25 cellular contexts compared by ENCODE assay signal in the genomic region with DNA sequence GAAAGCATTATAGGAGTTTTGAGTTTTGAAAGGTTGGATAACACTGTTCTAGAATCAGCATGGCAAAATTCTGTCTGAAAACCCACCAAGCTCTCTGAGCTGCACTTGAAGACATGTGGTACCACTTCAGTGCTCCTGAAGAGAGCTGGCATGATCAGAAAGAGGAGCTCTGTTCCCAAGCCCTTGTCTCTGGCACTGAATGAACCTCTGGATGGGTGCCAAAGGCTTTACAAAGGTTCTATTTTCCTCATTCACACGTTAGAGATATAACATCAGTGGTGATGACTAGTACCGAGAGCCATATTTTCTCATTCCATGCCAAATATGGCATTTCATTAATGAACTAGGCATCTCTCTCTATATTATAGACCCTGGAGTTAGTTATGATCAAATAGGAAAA.
DNase-seq lines count a peak whose midpoint lies in the region; TF ChIP-seq lines count a peak whose summit lies in the region.
"Had no signal": no experiment of that assay in that cellular context is flagged by ENCODE, and none has a peak within 500 bp of the region (broad histone marks: within the 10 kb centered on the region; RNA-seq: fewer than 3 reads in every experiment).

No MANE protein-coding gene starts in this region.

- no peaks in the 10 kb centered on the region for H3K27me3 ChIP-seq in Caco-2 (replicated peaks; ENCODE audit: control insufficient read depth, insufficient read depth, low read length)
- no peaks in the 10 kb centered on the region for H3K27me3 ChIP-seq in BE2C
- H3K27me3 ChIP-seq: hepatocyte, suprapubic skin had no signal

- H3K4me1 Mint-ChIP-seq in Caco-2 (ENCODE audit: low read depth, unreplicated experiment): no peaks in the 10 kb centered on the region
- H3K4me1 Mint-ChIP-seq: activated CD4-positive, alpha-beta T cell treated with anti-CD3 and anti-CD28 coated beads, Interleukin-2, amount 10 ng/mL, durations not matched to agents 24 days and 14 days; activated naive CD8-positive, alpha-beta T cell treated with anti-CD3 and anti-CD28 coated beads for 36 hours; CD4-positive, CD25-positive, alpha-beta regulatory T cell; stimulated activated effector memory CD8-positive, alpha-beta T cell treated with anti-CD3 and anti-CD28 coated beads, Interleukin-12 subunit alpha, Interleukin-12 subunit beta, amount 100 ng/mL, for 72 hours had no signal

- peaks cover 13% of the 10 kb centered on the region for H3K9me3 Mint-ChIP-seq in Caco-2 (ENCODE audit: unreplicated experiment)

- TF ChIP-seq CTCF in Caco-2 (IDR thresholded peaks at IDR 0.05; ENCODE audit: insufficient read depth in 1 of 2, low read depth in 1 of 2, low read length in 1 of 2, severe bottlenecking in 1 of 2, unreplicated experiment in 1 of 2) (no peak), BE2C (IDR thresholded peaks at IDR 0.05; ENCODE audit: low read depth, low read length) (no peak)

- BruUV-seq in Caco-2 (replicated peaks; lab: Mats Ljungman, UMichigan): no TSS peak

- peak; percentile 83 for DNase-seq in DMS153 (lab: John Stamatoyannopoulos, UW)
- DNase-seq in NCI-H1092 treated with DMSO at 0.1 percent for 48 hours (lab: John Stamatoyannopoulos, UW): peak; percentile 78
- DNase-seq in NCI-H345 treated with DMSO at 0.1 percent for 48 hours (lab: John Stamatoyannopoulos, UW; ENCODE audit: unreplicated experiment): peak; percentile 90
- peak; percentile 34 for DNase-seq in cerebellar cortex (ENCODE audit: low spot score)
- DNase-seq in activated T-cell treated with anti-CD3 and anti-CD28 coated beads, Interleukin-2, amount 50 U/mL, for 48 hours: no peak
- no peak for DNase-seq in Caco-2
- DNase-seq in occipital lobe (lab: John Stamatoyannopoulos, UW): no peak
- DNase-seq in BE2C: no peak
- DNase-seq: activated CD4-positive, alpha-beta T cell treated with anti-CD3 and anti-CD28 coated beads, Interleukin-2, amount 10 ng/mL, durations not matched to agents 24 days and 14 days; activated naive CD8-positive, alpha-beta T cell treated with anti-CD3 and anti-CD28 coated beads for 36 hours; CD4-positive, CD25-positive, alpha-beta regulatory T cell; DND-41; effector CD4-positive, alpha-beta T cell; erythroblast; foreskin fibroblast; mucosa of descending colon; NCI-H226; RPMI8226; stimulated activated CD4-positive, alpha-beta T cell treated with anti-CD3 and anti-CD28 coated beads, Interleukin-1b, Interleukin-23, amount 100 ng/mL, for 48 hours; T-helper 2 cell had no signal

- H3K36me3 ChIP-seq in Caco-2 (ENCODE audit: control insufficient read depth, insufficient read depth, low read length): no peaks in the 10 kb centered on the region
- no peaks in the 10 kb centered on the region for H3K36me3 ChIP-seq in BE2C
- H3K36me3 ChIP-seq: suprapubic skin had no signal

- POLR2A ChIA-PET in Caco-2 (lab: Charles Lee): no interaction called here

- H3K27ac Mint-ChIP-seq in Caco-2 (ENCODE audit: unreplicated experiment): no peak overlapping the region
- H3K27ac Mint-ChIP-seq: activated CD4-positive, alpha-beta T cell treated with anti-CD3 and anti-CD28 coated beads, Interleukin-2, amount 10 ng/mL, durations not matched to agents 24 days and 14 days; activated naive CD8-positive, alpha-beta T cell treated with anti-CD3 and anti-CD28 coated beads for 36 hours; CD4-positive, CD25-positive, alpha-beta regulatory T cell; stimulated activated effector memory CD8-positive, alpha-beta T cell treated with anti-CD3 and anti-CD28 coated beads, Interleukin-12 subunit alpha, Interleukin-12 subunit beta, amount 100 ng/mL, for 72 hours had no signal

- intact Hi-C loops in Caco-2 (cut with micrococcal nuclease; ENCODE audit: unreplicated experiment): no loop called here

- CTCF ChIA-PET in Caco-2 (lab: Charles Lee): no interaction called here

- H3K4me3 Mint-ChIP-seq in Caco-2 (ENCODE audit: unreplicated experiment): no peak overlapping the region
- H3K4me3 Mint-ChIP-seq: activated CD4-positive, alpha-beta T cell treated with anti-CD3 and anti-CD28 coated beads, Interleukin-2, amount 10 ng/mL, durations not matched to agents 24 days and 14 days; activated naive CD8-positive, alpha-beta T cell treated with anti-CD3 and anti-CD28 coated beads for 36 hours; CD4-positive, CD25-positive, alpha-beta regulatory T cell; stimulated activated effector memory CD8-positive, alpha-beta T cell treated with anti-CD3 and anti-CD28 coated beads, Interleukin-12 subunit alpha, Interleukin-12 subunit beta, amount 100 ng/mL, for 72 hours had no signal

- H3K4me1 ChIP-seq in Caco-2 (no peaks in the 10 kb centered on the region), BE2C (no peaks in the 10 kb centered on the region)

- no peaks in the 10 kb centered on the region for H3K36me3 Mint-ChIP-seq in Caco-2 (ENCODE audit: insufficient read depth, unreplicated experiment)
- H3K36me3 Mint-ChIP-seq: activated naive CD8-positive, alpha-beta T cell treated with anti-CD3 and anti-CD28 coated beads for 36 hours; CD4-positive, CD25-positive, alpha-beta regulatory T cell; stimulated activated effector memory CD8-positive, alpha-beta T cell treated with anti-CD3 and anti-CD28 coated beads, Interleukin-12 subunit alpha, Interleukin-12 subunit beta, amount 100 ng/mL, for 72 hours had no signal

- H3K9me3 ChIP-seq in Caco-2 (no peaks in the 10 kb centered on the region), BE2C (no peaks in the 10 kb centered on the region)
- H3K9me3 ChIP-seq: mucosa of descending colon, suprapubic skin had no signal

- H3K27me3 Mint-ChIP-seq in Caco-2 (ENCODE audit: insufficient read depth, unreplicated experiment): peaks cover 10% of the 10 kb centered on the region
- H3K27me3 Mint-ChIP-seq: activated CD4-positive, alpha-beta T cell treated with anti-CD3 and anti-CD28 coated beads, Interleukin-2, amount 10 ng/mL, durations not matched to agents 24 days and 14 days; activated naive CD8-positive, alpha-beta T cell treated with anti-CD3 and anti-CD28 coated beads for 36 hours; CD4-positive, CD25-positive, alpha-beta regulatory T cell had no signal

- H3K4me3 ChIP-seq in Caco-2 (ENCODE audit: low read depth, low read length): no peak overlapping the region
- no peak overlapping the region for H3K4me3 ChIP-seq in BE2C (ENCODE audit: low read depth, low read length)
- H3K4me3 ChIP-seq: hepatocyte, K562, mucosa of descending colon, SK-N-MC, suprapubic skin had no signal

Comparison
In these comparisons a context has a peak if more than half of its experiments do, and no peak if none do; other contexts are left out.
1. DNase-seq: peak in DMS153 (single experiment), NCI-H1092 treated with DMSO at 0.1 percent for 48 hours (single experiment), NCI-H345 treated with DMSO at 0.1 percent for 48 hours (single experiment) and cerebellar cortex (single experiment); none in activated T-cell treated with anti-CD3 and anti-CD28 coated beads, Interleukin-2, amount 50 U/mL, for 48 hours (0 of 2), Caco-2 (0 of 2), occipital lobe (single experiment) and BE2C (single experiment).